Comparison of ENCODE assay signal across 22 cellular contexts in the genomic region with DNA sequence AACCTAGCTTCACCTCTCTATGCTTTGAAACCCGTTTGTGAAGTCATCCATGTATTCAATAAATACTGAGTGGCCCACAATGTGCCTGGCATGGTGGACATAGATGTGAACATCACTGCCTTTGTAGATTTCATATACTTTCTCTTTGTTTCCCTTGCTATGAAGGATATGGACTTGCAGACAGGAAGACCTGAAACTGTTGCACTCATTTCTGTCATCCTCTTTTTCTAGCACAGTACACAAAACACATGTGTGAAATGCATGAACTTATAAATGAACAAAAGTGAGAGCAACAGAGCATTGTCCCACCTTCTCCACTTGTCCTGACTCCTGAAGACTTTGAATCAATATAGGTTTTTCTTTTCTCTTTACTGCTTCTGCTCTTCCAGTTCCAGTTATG.
"Had no signal": no experiment of that assay in that cellular context is flagged by ENCODE, and none has a peak within 500 bp of the region (broad histone marks: within the 10 kb centered on the region; RNA-seq: fewer than 3 reads in every experiment).

No MANE protein-coding gene starts in this region.

- H3K9me3 ChIP-seq: heart right ventricle, psoas muscle, right atrium auricular region, suprapubic skin, transverse colon had no signal

- H3K4me1 ChIP-seq: heart right ventricle, psoas muscle, right atrium auricular region, suprapubic skin, transverse colon had no signal

- H3K36me3 ChIP-seq: heart right ventricle, right atrium auricular region, suprapubic skin, transverse colon, WERI-Rb-1 had no signal

- H3K4me3 Mint-ChIP-seq: activated CD4-positive, alpha-beta T cell treated with anti-CD3 and anti-CD28 coated beads, Interleukin-2, amount 10 ng/mL, durations not matched to agents 7 days and 5 days; activated CD8-positive, alpha-beta memory T cell treated with anti-CD3 and anti-CD28 coated beads, Interleukin-2, amount 10 ng/mL, durations not matched to agents 7 days and 5 days; activated CD8-positive, alpha-beta T cell treated with anti-CD3 and anti-CD28 coated beads for 36 hours; brain; memory B cell; natural killer cell treated with Interleukin-12 subunit alpha and Interleukin-12 subunit beta and Interleukin-15 and Interleukin-18, amount 100 ng/mL, for 72 hours; stimulated activated naive CD8-positive, alpha-beta T cell treated with anti-CD3 and anti-CD28 coated beads, Interleukin-15, amount 100 ng/mL, for 72 hours had no signal

- H3K36me3 Mint-ChIP-seq: activated CD8-positive, alpha-beta memory T cell treated with anti-CD3 and anti-CD28 coated beads, Interleukin-2, amount 10 ng/mL, durations not matched to agents 7 days and 5 days; brain; natural killer cell treated with Interleukin-12 subunit alpha and Interleukin-12 subunit beta and Interleukin-15 and Interleukin-18, amount 100 ng/mL, for 72 hours had no signal

- H3K27ac ChIP-seq: epithelial cell of prostate, heart right ventricle, psoas muscle, right atrium auricular region, suprapubic skin, transverse colon, WERI-Rb-1 had no signal

- ATAC-seq: activated CD8-positive, alpha-beta memory T cell treated with anti-CD3 and anti-CD28 coated beads, Interleukin-2, amount 10 ng/mL, durations not matched to agents 7 days and 5 days; activated CD8-positive, alpha-beta T cell treated with anti-CD3 and anti-CD28 coated beads for 36 hours; heart right ventricle; left cardiac atrium; natural killer cell treated with Interleukin-12 subunit alpha and Interleukin-12 subunit beta and Interleukin-15 and Interleukin-18, amount 100 ng/mL, for 72 hours; psoas muscle; stimulated activated naive CD8-positive, alpha-beta T cell treated with anti-CD3 and anti-CD28 coated beads, Interleukin-15, amount 100 ng/mL, for 72 hours had no signal

- H3K4me1 Mint-ChIP-seq: activated CD4-positive, alpha-beta T cell treated with anti-CD3 and anti-CD28 coated beads, Interleukin-2, amount 10 ng/mL, durations not matched to agents 7 days and 5 days; activated CD8-positive, alpha-beta memory T cell treated with anti-CD3 and anti-CD28 coated beads, Interleukin-2, amount 10 ng/mL, durations not matched to agents 7 days and 5 days; memory B cell; stimulated activated naive CD8-positive, alpha-beta T cell treated with anti-CD3 and anti-CD28 coated beads, Interleukin-15, amount 100 ng/mL, for 72 hours had no signal

- H3K27me3 ChIP-seq: heart right ventricle, right atrium auricular region, suprapubic skin, transverse colon had no signal

- H3K27ac Mint-ChIP-seq: activated CD4-positive, alpha-beta T cell treated with anti-CD3 and anti-CD28 coated beads, Interleukin-2, amount 10 ng/mL, durations not matched to agents 7 days and 5 days; activated CD8-positive, alpha-beta memory T cell treated with anti-CD3 and anti-CD28 coated beads, Interleukin-2, amount 10 ng/mL, durations not matched to agents 7 days and 5 days; activated CD8-positive, alpha-beta T cell treated with anti-CD3 and anti-CD28 coated beads for 36 hours; brain; memory B cell; natural killer cell treated with Interleukin-12 subunit alpha and Interleukin-12 subunit beta and Interleukin-15 and Interleukin-18, amount 100 ng/mL, for 72 hours; stimulated activated naive CD8-positive, alpha-beta T cell treated with anti-CD3 and anti-CD28 coated beads, Interleukin-15, amount 100 ng/mL, for 72 hours had no signal

- H3K27me3 Mint-ChIP-seq: activated CD4-positive, alpha-beta T cell treated with anti-CD3 and anti-CD28 coated beads, Interleukin-2, amount 10 ng/mL, durations not matched to agents 7 days and 5 days; activated CD8-positive, alpha-beta memory T cell treated with anti-CD3 and anti-CD28 coated beads, Interleukin-2, amount 10 ng/mL, durations not matched to agents 7 days and 5 days; activated CD8-positive, alpha-beta T cell treated with anti-CD3 and anti-CD28 coated beads for 36 hours; brain; memory B cell; natural killer cell treated with Interleukin-12 subunit alpha and Interleukin-12 subunit beta and Interleukin-15 and Interleukin-18, amount 100 ng/mL, for 72 hours; stimulated activated naive CD8-positive, alpha-beta T cell treated with anti-CD3 and anti-CD28 coated beads, Interleukin-15, amount 100 ng/mL, for 72 hours had no signal

- DNase-seq: activated CD4-positive, alpha-beta T cell treated with anti-CD3 and anti-CD28 coated beads, Interleukin-2, amount 10 ng/mL, durations not matched to agents 7 days and 5 days; activated CD4-positive, CD25-positive, alpha-beta regulatory T cell treated with anti-CD3 and anti-CD28 coated beads, Interleukin-2, amount 50 U/mL, for 72 hours; activated CD8-positive, alpha-beta memory T cell treated with anti-CD3 and anti-CD28 coated beads, Interleukin-2, amount 10 ng/mL, durations not matched to agents 7 days and 5 days; activated CD8-positive, alpha-beta T cell treated with anti-CD3 and anti-CD28 coated beads for 36 hours; activated effector memory CD4-positive, alpha-beta T cell treated with anti-CD3 and anti-CD28 coated beads, Interleukin-2, amount 50 U/mL, for 16 hours; activated naive CD4-positive, alpha-beta T cell treated with anti-CD3 and anti-CD28 coated beads, Interleukin-2, amount 50 U/mL, for 16 hours; activated T-cell treated with anti-CD3 and anti-CD28 coated beads for 4 hours; aorta; heart right ventricle; islet precursor cell; left cardiac atrium; psoas muscle; stimulated activated CD4-positive, alpha-beta T cell treated with anti-CD3 and anti-CD28 coated beads, Interleukin-4, amount 100 ng/mL, for 24 hours; stimulated activated naive CD8-positive, alpha-beta T cell treated with anti-CD3 and anti-CD28 coated beads, Interleukin-15, amount 100 ng/mL, for 72 hours; transverse colon; WERI-Rb-1 had no signal

- H3K4me3 ChIP-seq: heart right ventricle, psoas muscle, right atrium auricular region, suprapubic skin, transverse colon had no signal

- H3K9me3 Mint-ChIP-seq: activated CD4-positive, alpha-beta T cell treated with anti-CD3 and anti-CD28 coated beads, Interleukin-2, amount 10 ng/mL, durations not matched to agents 7 days and 5 days; activated CD8-positive, alpha-beta T cell treated with anti-CD3 and anti-CD28 coated beads for 36 hours; brain; memory B cell had no signal
